ENCODE assay signal across 26 cellular contexts in genomic region chr5:171127314-171127713, GRCh38.
"Had no signal": no experiment of that assay in that cellular context is flagged by ENCODE, and none has a peak within 500 bp of the region (broad histone marks: within the 10 kb centered on the region; RNA-seq: fewer than 3 reads in every experiment).

No MANE protein-coding gene starts in this region.

- H3K4me3 ChIP-seq: body of pancreas, colonic mucosa, esophagus squamous epithelium, heart left ventricle, ovary, tibial nerve had no signal

- H3K27ac ChIP-seq: body of pancreas, colonic mucosa, epithelial cell of prostate, esophagus squamous epithelium, heart left ventricle, neutrophil, ovary, tibial nerve, WERI-Rb-1 had no signal

- DNase-seq: activated CD4-positive, alpha-beta memory T cell treated with anti-CD3 and anti-CD28 coated beads, Interleukin-2, amount 10 ng/mL, durations not matched to agents 7 days and 5 days; activated CD4-positive, alpha-beta T cell treated with anti-CD3 and anti-CD28 coated beads, Interleukin-2, amount 10 ng/mL, durations not matched to agents 24 days and 14 days; activated CD4-positive, CD25-positive, alpha-beta regulatory T cell treated with anti-CD3 and anti-CD28 coated beads, Interleukin-2, amount 50 U/mL, for 72 hours; activated CD8-positive, alpha-beta memory T cell treated with anti-CD3 and anti-CD28 coated beads, Interleukin-2, amount 50 U/mL, for 48 hours; activated gamma-delta T cell treated with Interleukin-2 at 50 U/mL for 16 hours; activated naive CD4-positive, alpha-beta T cell treated with anti-CD3 and anti-CD28 coated beads, Interleukin-2, amount 50 U/mL, for 16 hours; activated T-cell treated with anti-CD3 and anti-CD28 coated beads, Interleukin-2, amount 50 U/mL, for 24 hours; anterior cingulate cortex; body of pancreas; colonic mucosa; effector CD8-positive, alpha-beta T cell; esophagus squamous epithelium; heart left ventricle; hypothalamus; immature natural killer cell; naive B cell; nephron progenitor cell; ovary; stimulated activated CD4-positive, alpha-beta T cell treated with anti-CD3 and anti-CD28 coated beads, Interleukin-15, amount 100 ng/mL, for 24 hours; stimulated activated CD4-positive, alpha-beta T cell treated with anti-CD3 and anti-CD28 coated beads, Interleukin-2, amount 100 ng/mL, for 24 hours; stimulated activated naive CD4-positive, alpha-beta T cell treated with Interleukin-2 at 50 U/mL for 16 hours; T-helper 1 cell; WERI-Rb-1 had no signal

- H3K27me3 ChIP-seq: body of pancreas, colonic mucosa, esophagus squamous epithelium, heart left ventricle, neutrophil, ovary, tibial nerve had no signal

- H3K4me1 ChIP-seq: body of pancreas, colonic mucosa, esophagus squamous epithelium, tibial nerve had no signal

- H3K36me3 ChIP-seq: colonic mucosa, esophagus squamous epithelium, heart left ventricle, neutrophil, ovary, tibial nerve, WERI-Rb-1 had no signal

- H3K9me3 ChIP-seq: body of pancreas, colonic mucosa, esophagus squamous epithelium, heart left ventricle, neutrophil, ovary had no signal

- ATAC-seq: body of pancreas, heart left ventricle had no signal
